In genomic region chr4:40908297-40908696, GRCh38 we compare ENCODE assay signal across 7 cellular contexts.
A peak's percentile ranks its signal among the peaks of the same experiment; 100 is the strongest.
DNase-seq lines count a peak whose midpoint lies in the region; ATAC-seq and TF ChIP-seq lines count a peak whose summit lies in the region.

No MANE protein-coding gene starts in this region.

- no peaks in the 10 kb centered on the region for H3K27me3 Mint-ChIP-seq in chondrocyte (ENCODE audit: low read depth)

- H3K4me1 ChIP-seq in spleen = peaks cover 7 to 18% (median 14%) of the 10 kb centered on the region in 6 donors

- H3K27ac ChIP-seq in spleen = no peak overlapping the region

- H3K27ac Mint-ChIP-seq in chondrocyte (ENCODE audit: unreplicated experiment) = peak overlapping the region; percentile 75

- no peak for TF ChIP-seq POLR2A in spleen (IDR thresholded peaks at IDR 0.05)

- no peaks in the 10 kb centered on the region for H3K36me3 ChIP-seq in spleen

- H3K4me3 Mint-ChIP-seq in chondrocyte (ENCODE audit: unreplicated experiment) = no peak overlapping the region

- no peaks in the 10 kb centered on the region for H3K27me3 ChIP-seq in spleen (replicated peaks in 1 of 7)

- 81 to 92% (median 87%) methylated on average over 12 of the region's 12 CpGs for WGBS in spleen, 5 donors

- intact Hi-C loops in spleen (cut with DNase I; ENCODE audit: low total_unique reads) = no loop called here

- H3K9me3 Mint-ChIP-seq in chondrocyte (ENCODE audit: low read depth) = no peaks in the 10 kb centered on the region

- peaks cover 41% of the 10 kb centered on the region for H3K4me1 Mint-ChIP-seq in chondrocyte (ENCODE audit: low read depth)

- H3K36me3 Mint-ChIP-seq in chondrocyte (ENCODE audit: low read depth) = no peaks in the 10 kb centered on the region

- no peaks in the 10 kb centered on the region for H3K9me3 ChIP-seq in spleen

- no peak overlapping the region for H3K4me3 ChIP-seq in spleen

- DNase-seq in chondrocyte (ENCODE audit: low spot score) (no peak), spleen (peak; percentile 69), NOMO-1 treated with dmso at 0.1 percent for 144 hours (lab: John Stamatoyannopoulos, UW; ENCODE audit: unreplicated experiment) (no peak)

- no peak for TF ChIP-seq CTCF in chondrocyte (IDR thresholded peaks at IDR 0.05)
- TF ChIP-seq CTCF in spleen (IDR thresholded peaks at IDR 0.05 in 8 of 11, conservative IDR thresholded peaks at IDR 0.05 in 3 of 11) = no peak

- ATAC-seq in GM21619 (IDR thresholded peaks at IDR 0.05; ENCODE audit: unreplicated experiment) (peak; percentile 14), HG03565 (IDR thresholded peaks at IDR 0.05; ENCODE audit: unreplicated experiment) (peak; percentile 3), HG02973 (IDR thresholded peaks at IDR 0.05; ENCODE audit: unreplicated experiment) (no peak), GM21515 (IDR thresholded peaks at IDR 0.05; ENCODE audit: unreplicated experiment) (no peak)

Comparison
In these comparisons a context has a peak if more than half of its experiments do, and no peak if none do; other contexts are left out.
1. ATAC-seq: peak in GM21619 (single experiment) and HG03565 (single experiment); none in HG02973 (single experiment) and GM21515 (single experiment).